Comparison of ENCODE assay signal across 15 cellular contexts in the genomic region with DNA sequence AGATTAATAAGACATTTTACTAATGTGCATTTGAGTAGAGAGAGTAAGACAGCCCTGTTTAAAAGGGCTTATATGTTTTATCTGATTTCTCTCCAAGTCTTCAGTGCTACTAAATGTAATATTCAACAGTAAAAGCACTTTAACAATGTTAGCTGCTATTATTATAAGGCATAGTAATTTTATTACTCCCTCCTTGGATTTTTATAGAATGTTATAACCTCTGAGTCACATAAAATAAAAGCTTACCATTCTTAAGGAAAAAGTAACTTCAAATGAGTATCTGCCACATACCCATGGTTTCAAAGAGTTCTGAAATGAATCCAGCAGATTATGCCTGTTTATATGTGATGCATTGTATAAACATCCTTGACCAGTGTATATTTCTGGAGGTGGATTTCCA.
"Had no signal": no experiment of that assay in that cellular context is flagged by ENCODE, and none has a peak within 500 bp of the region (broad histone marks: within the 10 kb centered on the region; RNA-seq: fewer than 3 reads in every experiment).

No MANE protein-coding gene starts in this region.

- H3K4me3 ChIP-seq: cardiac muscle cell, lower lobe of right lung, skin epidermis, stomach had no signal

- H3K27me3 ChIP-seq: cardiac muscle cell, stomach had no signal

- H3K4me3 Mint-ChIP-seq: activated CD8-positive, alpha-beta memory T cell treated with anti-CD3 and anti-CD28 coated beads, Interleukin-2, amount 10 ng/mL, durations not matched to agents 7 days and 5 days; activated naive CD8-positive, alpha-beta T cell; activated T-cell treated with anti-CD3 and anti-CD28 coated beads, Interleukin-2, amount 50 U/mL, for 4 hours had no signal

- H3K9me3 ChIP-seq: lower lobe of right lung, stomach had no signal

- DNase-seq: activated CD4-positive, alpha-beta T cell treated with anti-CD3 and anti-CD28 coated beads, Interleukin-2, amount 50 U/mL, for 48 hours; activated CD4-positive, CD25-positive, alpha-beta regulatory T cell treated with anti-CD3 and anti-CD28 coated beads, Interleukin-2, amount 50 U/mL, for 72 hours; activated CD8-positive, alpha-beta memory T cell treated with anti-CD3 and anti-CD28 coated beads, Interleukin-2, amount 10 ng/mL, durations not matched to agents 7 days and 5 days; activated gamma-delta T cell; activated T-cell treated with anti-CD3 and anti-CD28 coated beads, Interleukin-2, amount 50 U/mL, for 4 hours; aorta; effector CD4-positive, alpha-beta T cell; lower lobe of right lung; midbrain; retina; stomach had no signal

- ATAC-seq: activated CD8-positive, alpha-beta memory T cell treated with anti-CD3 and anti-CD28 coated beads, Interleukin-2, amount 10 ng/mL, durations not matched to agents 7 days and 5 days; activated T-cell treated with anti-CD3 and anti-CD28 coated beads, Interleukin-2, amount 50 U/mL, for 4 hours; lower lobe of right lung had no signal

- H3K4me1 ChIP-seq: lower lobe of right lung, parathyroid adenoma had no signal

- H3K27ac Mint-ChIP-seq: activated CD8-positive, alpha-beta memory T cell treated with anti-CD3 and anti-CD28 coated beads, Interleukin-2, amount 10 ng/mL, durations not matched to agents 7 days and 5 days; activated naive CD8-positive, alpha-beta T cell had no signal

- H3K27ac ChIP-seq: cardiac muscle cell, lower lobe of right lung, parathyroid adenoma, skin epidermis, stomach had no signal

- H3K9me3 Mint-ChIP-seq: activated T-cell treated with anti-CD3 and anti-CD28 coated beads, Interleukin-2, amount 50 U/mL, for 4 hours had no signal

- H3K4me1 Mint-ChIP-seq: activated CD8-positive, alpha-beta memory T cell treated with anti-CD3 and anti-CD28 coated beads, Interleukin-2, amount 10 ng/mL, durations not matched to agents 7 days and 5 days had no signal
